ENCODE assay signal across 8 cellular contexts in genomic region chr1:145670995-145671394, GRCh38. TPM values are rescaled to one million over a fixed set of nuclear protein-coding genes. Genes with fewer than 3 reads are reported as not detected.
"Had no signal": no experiment of that assay in that cellular context is flagged by ENCODE, and none has a peak within 500 bp of the region (broad histone marks: within the 10 kb centered on the region; RNA-seq: fewer than 3 reads in every experiment).

No MANE protein-coding gene starts in this region.

RNA-seq across cellular contexts. Expression of gene CD160, which starts 48.3 kb away (rescaled TPM):
- total RNA-seq: activated B cell treated with CpG ODN at 0.5 μM for 24 hours; activated CD4-positive, alpha-beta memory T cell treated with anti-CD3 and anti-CD28 coated beads, Interleukin-2, amount 10 ng/mL, durations not matched to agents 7 days and 5 days; activated CD4-positive, alpha-beta T cell treated with anti-CD3 and anti-CD28 coated beads, Interleukin-2, amount 10 ng/mL, durations not matched to agents 7 days and 5 days; astrocyte; bronchial epithelial cell; cerebellum; foreskin keratinocyte; gastrocnemius medialis had no signal
